Comparison of ENCODE assay signal across 7 cellular contexts in genomic region chr11:33040862-33041453, GRCh38. TPM values are rescaled to one million over a fixed set of nuclear protein-coding genes. Genes with fewer than 3 reads are reported as not detected.
DNase-seq lines count a peak whose midpoint lies in the region; ATAC-seq and TF ChIP-seq lines count a peak whose summit lies in the region.

No MANE protein-coding gene starts in this region.

- H3K4me1 ChIP-seq in gastrocnemius medialis = peaks cover 6 to 15% of the 10 kb centered on the region in 2 donors

- peak overlapping the region; percentile 89 for H3K27ac ChIP-seq in KOPT-K1 (ENCODE audit: low read depth, low read length, poor library complexity, severe bottlenecking)
- H3K27ac ChIP-seq in gastrocnemius medialis = peak overlapping the region in 3 of 4 donors; percentile 94 to 95 (median 95)

- no peaks in the 10 kb centered on the region for H3K27me3 ChIP-seq in gastrocnemius medialis

- no peaks in the 10 kb centered on the region for H3K27me3 Mint-ChIP-seq in effector memory CD8-positive, alpha-beta T cell

- intact Hi-C loops in gastrocnemius medialis (cut with DNase I; ENCODE audit: low total_unique reads) = no loop called here

- peaks cover 24% of the 10 kb centered on the region for H3K36me3 ChIP-seq in KOPT-K1 (ENCODE audit: insufficient read depth, low read length)
- H3K36me3 ChIP-seq in gastrocnemius medialis = no peaks in the 10 kb centered on the region

- TF ChIP-seq CTCF in gastrocnemius medialis (IDR thresholded peaks at IDR 0.05 in 4 of 5, conservative IDR thresholded peaks at IDR 0.05 in 1 of 5) = no peak

- no peak for DNase-seq in effector memory CD8-positive, alpha-beta T cell
- DNase-seq in gastrocnemius medialis (no peak), RKO (ENCODE audit: low spot score) (no peak), SIG-M5 treated with dmso at 0.1 percent for 504 hours (lab: John Stamatoyannopoulos, UW; ENCODE audit: unreplicated experiment) (no peak)

- H3K4me3 ChIP-seq in gastrocnemius medialis = peak overlapping the region in 2 of 4 donors; percentile 79 to 96

- ATAC-seq in GM18511 (IDR thresholded peaks at IDR 0.05; ENCODE audit: unreplicated experiment) (peak; percentile 30), gastrocnemius medialis (no peak), GM21367 (IDR thresholded peaks at IDR 0.05; ENCODE audit: unreplicated experiment) (no peak)
- no peak for ATAC-seq in effector memory CD8-positive, alpha-beta T cell (replicated peaks)

- peak overlapping the region; percentile 90 to 94 for H3K27ac Mint-ChIP-seq in effector memory CD8-positive, alpha-beta T cell

- in situ Hi-C loops in gastrocnemius medialis (cut with MboI; ENCODE audit: low sequenced_read_pairs in 4 of 4) = loop anchor here in 1 of 4 donors (25.0 kb wide), 1 partner anchor 454 kb away; the partner anchor contains the start of gene EIF3M

- peak overlapping the region; percentile 95 to 96 for H3K4me3 Mint-ChIP-seq in effector memory CD8-positive, alpha-beta T cell

- TF ChIP-seq POLR2A in gastrocnemius medialis (IDR thresholded peaks at IDR 0.05) = no peak

- H3K36me3 Mint-ChIP-seq in effector memory CD8-positive, alpha-beta T cell (ENCODE audit: insufficient read depth) = peaks cover 17% of the 10 kb centered on the region

- peaks cover 11 to 12% of the 10 kb centered on the region in 2 donors for H3K4me1 Mint-ChIP-seq in effector memory CD8-positive, alpha-beta T cell (ENCODE audit: low read depth in 2 of 2)

- H3K9me3 ChIP-seq in KOPT-K1 (ENCODE audit: insufficient read depth, low read length, poor library complexity, severe bottlenecking) (no peaks in the 10 kb centered on the region), gastrocnemius medialis (no peaks in the 10 kb centered on the region)

- no peaks in the 10 kb centered on the region for H3K9me3 Mint-ChIP-seq in effector memory CD8-positive, alpha-beta T cell

RNA-seq across cellular contexts. Expression of gene TCP11L1, which starts 1.6 kb away (rescaled TPM):
- total RNA-seq in gastrocnemius medialis = 10 to 100 TPM in 3 of 4 donors, 1 to 10 TPM in 1; 8.3 to 22.4 (median 19.0) TPM

RNA-seq across cellular contexts. Expression of gene DEPDC7, which starts 25.3 kb away (rescaled TPM):
- 1 to 10 TPM; 2.0 to 5.8 (median 2.8) TPM for total RNA-seq in gastrocnemius medialis
